In the genomic region with DNA sequence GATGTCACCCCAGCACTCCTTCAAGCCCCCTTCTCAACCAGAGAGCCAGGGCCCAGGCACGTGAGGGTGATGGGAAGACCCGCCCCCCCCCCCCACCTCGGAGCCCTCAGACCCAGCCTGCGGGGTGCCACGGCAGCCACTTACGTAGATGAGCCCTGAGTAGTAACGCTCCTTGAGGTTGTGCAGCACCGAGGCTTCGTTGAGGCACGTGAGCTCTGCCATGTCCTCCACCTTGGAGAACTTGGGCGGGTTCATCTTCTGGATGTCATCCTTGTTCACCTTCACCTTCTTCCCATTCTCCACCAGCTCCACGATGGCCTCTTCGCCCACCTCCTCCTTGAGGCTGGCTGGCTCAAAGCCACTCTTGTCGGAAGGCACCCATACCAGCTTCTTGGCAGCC, we compare ENCODE assay signal across 11 cellular contexts. TPM values are rescaled to one million over a fixed set of nuclear protein-coding genes. Genes with fewer than 3 reads are reported as not detected.
A peak's percentile ranks its signal among the peaks of the same experiment; 100 is the strongest.
DNase-seq lines count a peak whose midpoint lies in the region; ATAC-seq, FAIRE-seq and TF ChIP-seq lines count a peak whose summit lies in the region.
"Had no signal": no experiment of that assay in that cellular context is flagged by ENCODE, and none has a peak within 500 bp of the region (broad histone marks: within the 10 kb centered on the region; RNA-seq: fewer than 3 reads in every experiment).

No MANE protein-coding gene starts in this region.

- CTCF ChIA-PET in HepG2 (lab: Yijun Ruan, JAX; ENCODE audit: low intra/inter-chr PET ratio, low total read pairs), result no interaction called here

- H4K20me1 ChIP-seq in HepG2 (ENCODE audit: insufficient read depth, low read length), result no peaks in the 10 kb centered on the region

- H3K79me2 ChIP-seq in HepG2 (ENCODE audit: insufficient read depth, low read length), result peaks cover 60% of the 10 kb centered on the region

- WGBS in HepG2 (ENCODE audit: low lambda C conversion rate), result 95% methylated on average over 14 of the region's 14 CpGs
- WGBS in right lobe of liver (ENCODE audit: insufficient coverage, low coverage, low lambda C conversion rate, missing lambda C conversion rate), result 78% methylated on average over 6 of the region's 14 CpGs

- TF ChIP-seq CTCF in HepG2 (CRISPR knock-in tag; IDR thresholded peaks at IDR 0.05) (no peak), right lobe of liver (IDR thresholded peaks at IDR 0.05) (no peak), brain microvascular endothelial cell (IDR thresholded peaks at IDR 0.05; ENCODE audit: low read depth, low read length, missing control alignments) (no peak), uterus (IDR thresholded peaks at IDR 0.05) (no peak), dorsolateral prefrontal cortex (IDR thresholded peaks at IDR 0.05 in 54 of 56, conservative IDR thresholded peaks at IDR 0.05 in 2 of 56; ENCODE audit: low read depth in 1 of 56, partially characterized antibody in 56 of 56) (no peak)

- H3K36me3 Mint-ChIP-seq in natural killer cell treated with Interleukin-12 subunit alpha and Interleukin-12 subunit beta and Interleukin-15 and Interleukin-18, amount 100 ng/mL, for 72 hours, result peaks cover 9% of the 10 kb centered on the region

- intact Hi-C loops in HepG2 (cut with micrococcal nuclease; ENCODE audit: unreplicated experiment) (no loop called here), right lobe of liver (cut with DNase I) (no loop called here), uterus (cut with DNase I; ENCODE audit: low total_unique reads) (no loop called here), dorsolateral prefrontal cortex (cut with DNase I) (no loop called here)

- POLR2A ChIA-PET in HepG2 (lab: Yijun Ruan, JAX), result no interaction called here

- ATAC-seq in HepG2, result no peak
- no peak for ATAC-seq in right lobe of liver
- ATAC-seq in natural killer cell treated with Interleukin-12 subunit alpha and Interleukin-12 subunit beta and Interleukin-15 and Interleukin-18, amount 100 ng/mL, for 72 hours, result no peak
- no peak for ATAC-seq in HG02981 (IDR thresholded peaks at IDR 0.05; ENCODE audit: unreplicated experiment)

- H3K27me3 ChIP-seq in HepG2 (ENCODE audit: control insufficient read depth in 1 of 2, insufficient read depth in 2 of 2, low read length in 2 of 2) (no peaks in the 10 kb centered on the region; a peak in 1 of 5 replicates), right lobe of liver (no peaks in the 10 kb centered on the region), brain microvascular endothelial cell (replicated peaks) (no peaks in the 10 kb centered on the region), uterus (no peaks in the 10 kb centered on the region), dorsolateral prefrontal cortex (no peaks in the 10 kb centered on the region)

- H3K4me1 Mint-ChIP-seq in natural killer cell treated with Interleukin-12 subunit alpha and Interleukin-12 subunit beta and Interleukin-15 and Interleukin-18, amount 100 ng/mL, for 72 hours (ENCODE audit: low read depth in 2 of 2), result peaks cover 42 to 47% of the 10 kb centered on the region in 2 donors

- H2AFZ ChIP-seq in HepG2 (ENCODE audit: low read length), result no peak overlapping the region

- TF ChIP-seq RAD21 in HepG2 (CRISPR knock-in tag; IDR thresholded peaks at IDR 0.05), result no peak

- TF ChIP-seq POLR2A in HepG2 (IDR thresholded peaks at IDR 0.05; ENCODE audit: insufficient read depth in 1 of 2, low read depth in 2 of 2, low read length in 2 of 2) (no peak), right lobe of liver (IDR thresholded peaks at IDR 0.05) (no peak), uterus (IDR thresholded peaks at IDR 0.05) (no peak)

- in situ Hi-C loops in HepG2 (cut with HindIII; ENCODE audit: extremely low pct_ligation_motif_present, low pct_unique_long_range_greater_than_20kb), result no loop called here
- in situ Hi-C loops in brain microvascular endothelial cell (cut with HindIII; ENCODE audit: low pct_ligation_motif_present, low sequenced_read_pairs), result loop anchor here (25.0 kb wide), 1 partner anchor 114 kb away; no protein-coding TSS in a partner anchor

- H3K4me2 ChIP-seq in HepG2 (ENCODE audit: low read depth, low read length), result no peak overlapping the region

- H3K9me3 ChIP-seq in HepG2 (ENCODE audit: low read length), result no peaks in the 10 kb centered on the region
- H3K9me3 ChIP-seq in right lobe of liver, result no peaks in the 10 kb centered on the region
- no peaks in the 10 kb centered on the region for H3K9me3 ChIP-seq in uterus

- no peaks in the 10 kb centered on the region for H3K9me3 Mint-ChIP-seq in natural killer cell treated with Interleukin-12 subunit alpha and Interleukin-12 subunit beta and Interleukin-15 and Interleukin-18, amount 100 ng/mL, for 72 hours
- H3K9me3 Mint-ChIP-seq: nephron progenitor cell had no signal

- DNase-seq in HepG2 (ENCODE audit: low spot score) (no peak), right lobe of liver (no peak), brain microvascular endothelial cell (no peak), uterus (no peak), dorsolateral prefrontal cortex (no peak), RKO (ENCODE audit: low spot score) (no peak)
- DNase-seq in natural killer cell treated with Interleukin-12 subunit alpha and Interleukin-12 subunit beta and Interleukin-15 and Interleukin-18, amount 100 ng/mL, for 72 hours (ENCODE audit: low spot score), result no peak
- DNase-seq: NCI-H2227 treated with DMSO at 0.1 percent for 48 hours, nephron progenitor cell, RPMI8226 had no signal

- H3K27ac Mint-ChIP-seq in natural killer cell treated with Interleukin-12 subunit alpha and Interleukin-12 subunit beta and Interleukin-15 and Interleukin-18, amount 100 ng/mL, for 72 hours, result peak overlapping the region; percentile 57 to 59
- H3K27ac Mint-ChIP-seq: nephron progenitor cell had no signal

- no peaks in the 10 kb centered on the region for H3K27me3 Mint-ChIP-seq in natural killer cell treated with Interleukin-12 subunit alpha and Interleukin-12 subunit beta and Interleukin-15 and Interleukin-18, amount 100 ng/mL, for 72 hours

- H3K36me3 ChIP-seq in HepG2 (replicated peaks in 1 of 2; ENCODE audit: control insufficient read depth in 1 of 2, insufficient read depth in 2 of 2, low read length in 2 of 2) (peaks cover 15 to 22% of the 10 kb centered on the region in 2 experiments; a peak in 4 of 5 replicates), right lobe of liver (peaks cover 0 to 14% (median 0%) of the 10 kb centered on the region in 4 donors), brain microvascular endothelial cell (replicated peaks) (peaks cover 53% of the 10 kb centered on the region), uterus (no peaks in the 10 kb centered on the region)

- no peak overlapping the region for H3K9ac ChIP-seq in HepG2 (ENCODE audit: insufficient read depth, low read depth, low read length)

- no peak overlapping the region for H3K4me3 ChIP-seq in HepG2 (replicated peaks in 1 of 3; ENCODE audit: insufficient read depth in 1 of 3, low read depth in 2 of 3, low read length in 3 of 3)
- no peak overlapping the region for H3K4me3 ChIP-seq in right lobe of liver
- H3K4me3 ChIP-seq in brain microvascular endothelial cell (ENCODE audit: low read depth, low read length), result no peak overlapping the region
- H3K4me3 ChIP-seq in uterus, result no peak overlapping the region
- no peak overlapping the region for H3K4me3 ChIP-seq in dorsolateral prefrontal cortex

- peaks cover 93% of the 10 kb centered on the region for H3K4me1 ChIP-seq in HepG2 (ENCODE audit: insufficient read depth, low read length)
- peaks cover 0 to 64% (median 19%) of the 10 kb centered on the region in 4 donors for H3K4me1 ChIP-seq in right lobe of liver
- H3K4me1 ChIP-seq in uterus, result peaks cover 4 to 46% of the 10 kb centered on the region in 2 donors

- no peak for FAIRE-seq in HepG2 (lab: Jason Lieb, UNC)

- no peak overlapping the region for H3K27ac ChIP-seq in HepG2 (ENCODE audit: extremely low read length, insufficient read depth, low read length)
- H3K27ac ChIP-seq in right lobe of liver, result no peak overlapping the region
- H3K27ac ChIP-seq in brain microvascular endothelial cell, result peak overlapping the region; percentile 91
- H3K27ac ChIP-seq in uterus, result peak overlapping the region; percentile 96 to 98
- peak overlapping the region in 13 of 59 donors; percentile 1 to 90 (median 39) for H3K27ac ChIP-seq in dorsolateral prefrontal cortex

- no peak overlapping the region for H3K4me3 Mint-ChIP-seq in natural killer cell treated with Interleukin-12 subunit alpha and Interleukin-12 subunit beta and Interleukin-15 and Interleukin-18, amount 100 ng/mL, for 72 hours
- H3K4me3 Mint-ChIP-seq: nephron progenitor cell had no signal

- BruUV-seq in HepG2 (replicated peaks; lab: Mats Ljungman, UMichigan), result no TSS peak

- no peak for TF ChIP-seq EP300 in HepG2 (IDR thresholded peaks at IDR 0.05; ENCODE audit: low read depth in 2 of 2, low read length in 2 of 2)
- no peak for TF ChIP-seq EP300 in HepG2 (CRISPR knock-in tag; IDR thresholded peaks at IDR 0.05; ENCODE audit: borderline replicate concordance)

RNA-seq across cellular contexts. Expression of gene MYH9, which starts 39.0 kb away (rescaled TPM):
- total RNA-seq in HepG2 (2016; rRNA removed; fragmentation: Illumina TruSeq; extraction: Trizol) (98.5 and 125 TPM in 2 replicates), right lobe of liver (100 to 1,000 TPM; 168 to 435 (median 222) TPM), uterus (1,000 to 10,000 TPM in 1 of 4 donors, 100 to 1,000 TPM in 3; 215 to 1,171 (median 400) TPM), dorsolateral prefrontal cortex (100 to 1,000 TPM in 119 of 120 experiments, 10 to 100 TPM in 1; 95.7 to 282 (median 162) TPM)
- total RNA-seq in HepG2 (2016; cell fraction: cytosol; rRNA removed; fragmentation: Illumina TruSeq; extraction: Trizol; ENCODE audit: low read depth), result 28.5 and 28.7 TPM in 2 replicates
- 92.9 and 102 TPM in 2 replicates for total RNA-seq in HepG2 (2016; cell fraction: insoluble cytoplasmic fraction; rRNA removed; fragmentation: Illumina TruSeq; extraction: Trizol)
- total RNA-seq in HepG2 (2016; cell fraction: membrane; rRNA removed; fragmentation: Illumina TruSeq; extraction: Trizol), result 39.3 and 47.1 TPM in 2 replicates
- total RNA-seq in HepG2 (2016; cell fraction: nucleus; rRNA removed; fragmentation: Illumina TruSeq; extraction: Trizol), result 73.0 and 81.6 TPM in 2 replicates
- 50.7 and 60.6 TPM in 2 replicates for polyA plus RNA-seq in HepG2 (2011; rRNA removed)
- polyA plus RNA-seq in HepG2 (2011; cell fraction: cytosol; rRNA removed), result 31.6 and 39.3 TPM in 2 replicates
- polyA plus RNA-seq in HepG2 (2011; cell fraction: nucleus; rRNA removed), result 68.4 and 91.3 TPM in 2 replicates
- 88.3 and 93.4 TPM in 2 replicates for polyA plus RNA-seq in HepG2 (2012)
- polyA plus RNA-seq in HepG2 (2016; cell fraction: cytosol; fragmentation: Illumina TruSeq; extraction: Trizol; ENCODE audit: low read depth), result 3.6 and 4.2 TPM in 2 replicates
- polyA plus RNA-seq in HepG2 (2016; cell fraction: insoluble cytoplasmic fraction; fragmentation: Illumina TruSeq; extraction: Trizol; ENCODE audit: low read depth), result 72.0 and 110 TPM in 2 replicates
- polyA plus RNA-seq in HepG2 (2016; cell fraction: membrane; fragmentation: Illumina TruSeq; extraction: Trizol; ENCODE audit: low read depth), result 8.1 and 11.6 TPM in 2 replicates
- 106 and 113 TPM in 2 replicates for polyA plus RNA-seq in HepG2 (2016; cell fraction: nucleus; fragmentation: Illumina TruSeq; extraction: Trizol; ENCODE audit: insufficient read depth, low read depth)
- 124 and 180 TPM in 2 replicates for polyA minus RNA-seq in HepG2 (2011; rRNA and poly(A)+ RNA removed; ENCODE audit: low replicate concordance)
- 125 and 176 TPM in 2 replicates for polyA minus RNA-seq in HepG2 (2011; cell fraction: cytosol; rRNA and poly(A)+ RNA removed)
- polyA minus RNA-seq in HepG2 (2011; cell fraction: nucleus; rRNA and poly(A)+ RNA removed), result 61.9 and 97.5 TPM in 2 replicates
- 100 to 1,000 TPM; 623 to 642 TPM for total RNA-seq in natural killer cell treated with Interleukin-12 subunit alpha and Interleukin-12 subunit beta and Interleukin-15 and Interleukin-18, amount 100 ng/mL, for 72 hours

Comparison
In these comparisons a context has a peak if more than half of its experiments do, and no peak if none do; other contexts are left out.
1. H3K27ac ChIP-seq: peak in brain microvascular endothelial cell (single experiment) and uterus (2 of 2); none in HepG2 (single experiment) and right lobe of liver (0 of 3).